1 cellular context compared by ENCODE assay signal in the genomic region with DNA sequence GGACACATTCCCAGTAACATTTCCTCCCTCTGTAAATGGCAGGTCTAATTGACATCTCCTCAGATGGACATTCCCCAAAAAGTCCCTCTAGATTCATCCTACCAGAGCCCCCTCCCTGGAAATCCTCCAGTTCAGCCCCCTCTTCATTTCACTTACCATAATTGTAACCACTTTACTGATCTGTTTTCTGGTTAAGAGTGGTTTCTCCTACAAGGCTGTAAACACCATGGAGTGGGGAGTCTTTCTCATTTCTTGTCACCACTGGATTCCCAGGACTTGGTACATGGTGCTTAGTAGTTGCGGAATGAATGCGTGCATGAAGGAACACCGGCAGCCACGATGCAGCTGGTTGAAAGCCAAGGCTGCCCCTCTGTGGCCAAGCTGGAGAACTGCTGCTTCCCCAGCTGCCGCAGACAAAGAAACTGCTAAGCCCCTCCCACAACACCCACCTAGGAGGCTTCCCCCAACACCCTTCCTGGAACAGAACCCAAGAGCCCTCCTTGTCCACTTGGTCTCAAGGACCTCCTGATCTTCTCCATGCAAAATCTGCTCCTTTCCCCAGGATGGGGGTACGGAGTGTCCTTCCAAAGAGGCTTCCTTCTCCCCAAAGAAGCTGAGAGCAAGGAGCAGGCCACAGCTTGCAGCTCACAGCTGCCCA.
TF ChIP-seq lines count a peak whose summit lies in the region.

No MANE protein-coding gene starts in this region.

TF ChIP-seq in K562, 482 proteins besides CTCF, POLR2A, EP300 and RAD21 (continued from another document and continues in another):
- TF ChIP-seq E2F8 (IDR thresholded peaks at IDR 0.05; ENCODE audit: low read depth, partially characterized antibody) = peak; percentile 43
- no peak for TF ChIP-seq KDM5B (IDR thresholded peaks at IDR 0.05; ENCODE audit: insufficient replicate concordance, low read depth, low read length)
- TF ChIP-seq TEAD4 (IDR thresholded peaks at IDR 0.05; ENCODE audit: low read length) = peak; percentile 48; the same call in 1 of the 2 replicates
- no peak for TF ChIP-seq TEAD4 (CRISPR knock-in tag; IDR thresholded peaks at IDR 0.05; ENCODE audit: borderline replicate concordance)
- no peak for TF ChIP-seq C11orf30 (IDR thresholded peaks at IDR 0.05; ENCODE audit: low read depth)
- TF ChIP-seq POLR2AphosphoS2 (IDR thresholded peaks at IDR 0.05; ENCODE audit: low read length) = no peak
- no peak for TF ChIP-seq ZBTB40 (IDR thresholded peaks at IDR 0.05)
- no peak for TF ChIP-seq ZBTB40 (CRISPR knock-in tag; IDR thresholded peaks at IDR 0.05)
- TF ChIP-seq BRD4 (IDR thresholded peaks at IDR 0.05) = no peak; the same call in 1 of the 2 replicates
- TF ChIP-seq RBM34 (IDR thresholded peaks at IDR 0.05; ENCODE audit: borderline replicate concordance, insufficient read depth, low read length) = no peak
- peak; percentile 92; the same call in 1 of the 2 replicates for TF ChIP-seq SP1 (CRISPR knock-in tag; IDR thresholded peaks at IDR 0.05)
- TF ChIP-seq NCOA4 (IDR thresholded peaks at IDR 0.05; ENCODE audit: partially characterized antibody) = no peak
- no peak for TF ChIP-seq ZNF3 (CRISPR knock-in tag; IDR thresholded peaks at IDR 0.05)
- TF ChIP-seq ZSCAN29 (IDR thresholded peaks at IDR 0.05) = no peak
- TF ChIP-seq ARID4B (CRISPR knock-in tag; IDR thresholded peaks at IDR 0.05) = no peak
- no peak for TF ChIP-seq MCM5 (IDR thresholded peaks at IDR 0.05; ENCODE audit: low read depth)
- no peak for TF ChIP-seq ARHGAP35 (IDR thresholded peaks at IDR 0.05; ENCODE audit: partially characterized antibody)
- no peak for TF ChIP-seq ZNF124 (CRISPR knock-in tag; IDR thresholded peaks at IDR 0.05)
- TF ChIP-seq POLR3A (IDR thresholded peaks at IDR 0.05; ENCODE audit: borderline replicate concordance, extremely low read depth, insufficient read depth, insufficient read length) = no peak
- no peak; the same call in 1 of the 2 replicates for TF ChIP-seq E2F3 (CRISPR knock-in tag; IDR thresholded peaks at IDR 0.05)
- peak; percentile 56; the same call in 1 of the 2 replicates for TF ChIP-seq CEBPG (CRISPR knock-in tag; IDR thresholded peaks at IDR 0.05)
- no peak; a peak in 1 of 4 replicates for TF ChIP-seq CEBPG (tag; conservative IDR thresholded peaks at IDR 0.05 in 1 of 2, IDR thresholded peaks at IDR 0.05 in 1 of 2)
- TF ChIP-seq HNRNPK (IDR thresholded peaks at IDR 0.05; ENCODE audit: low read depth, low read length, poor library complexity, severe bottlenecking) = no peak
- TF ChIP-seq ATF1 (CRISPR knock-in tag; IDR thresholded peaks at IDR 0.05) = no peak
- TF ChIP-seq ATF1 (tag; IDR thresholded peaks at IDR 0.05) = peak; percentile 68
- peak; percentile 72; the same call in 1 of the 2 replicates for TF ChIP-seq ESRRA (IDR thresholded peaks at IDR 0.05; ENCODE audit: borderline replicate concordance, low read depth)
- TF ChIP-seq ZNF212 (CRISPR knock-in tag; IDR thresholded peaks at IDR 0.05) = 0 out of 2 replicates have a peak, but pooled peaks have one; percentile 33
- peak; percentile 95 for TF ChIP-seq KAT7 (CRISPR knock-in tag; IDR thresholded peaks at IDR 0.05; ENCODE audit: borderline replicate concordance)
- TF ChIP-seq ZZZ3 (IDR thresholded peaks at IDR 0.05) = no peak
- TF ChIP-seq HOXB6 (CRISPR knock-in tag; IDR thresholded peaks at IDR 0.05; ENCODE audit: borderline replicate concordance) = no peak
- no peak for TF ChIP-seq NFIC (IDR thresholded peaks at IDR 0.05)
- TF ChIP-seq ZNF224 (CRISPR knock-in tag; IDR thresholded peaks at IDR 0.05) = no peak
- no peak for TF ChIP-seq ADNP (tag; IDR thresholded peaks at IDR 0.05)
- no peak for TF ChIP-seq ZNF184 (CRISPR knock-in tag; IDR thresholded peaks at IDR 0.05)
- TF ChIP-seq, protein P1, sequence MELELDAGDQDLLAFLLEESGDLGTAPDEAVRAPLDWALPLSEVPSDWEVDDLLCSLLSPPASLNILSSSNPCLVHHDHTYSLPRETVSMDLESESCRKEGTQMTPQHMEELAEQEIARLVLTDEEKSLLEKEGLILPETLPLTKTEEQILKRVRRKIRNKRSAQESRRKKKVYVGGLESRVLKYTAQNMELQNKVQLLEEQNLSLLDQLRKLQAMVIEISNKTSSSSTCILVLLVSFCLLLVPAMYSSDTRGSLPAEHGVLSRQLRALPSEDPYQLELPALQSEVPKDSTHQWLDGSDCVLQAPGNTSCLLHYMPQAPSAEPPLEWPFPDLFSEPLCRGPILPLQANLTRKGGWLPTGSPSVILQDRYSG (tag; conservative IDR thresholded peaks at IDR 0.05; ENCODE audit: low read depth) = no peak
- TF ChIP-seq MYNN (IDR thresholded peaks at IDR 0.05) = 0 out of 2 replicates have a peak, but pooled peaks have one; percentile 78
- no peak for TF ChIP-seq MYNN (CRISPR knock-in tag; IDR thresholded peaks at IDR 0.05)
- TF ChIP-seq GTF2E2 (tag; IDR thresholded peaks at IDR 0.05) = no peak
- TF ChIP-seq NRF1 (conservative IDR thresholded peaks at IDR 0.05 in 1 of 2, IDR thresholded peaks at IDR 0.05 in 1 of 2) = peak in 1 of 2 experiments; percentile 28; a peak in 1 of 4 replicates
- TF ChIP-seq SMARCA5 (IDR thresholded peaks at IDR 0.05) = peak; percentile 84; the same call in 1 of the 2 replicates
- 0 out of 4 replicates have a peak, but pooled peaks of 1 of the 2 experiments have one; percentile 10 for TF ChIP-seq ETV6 (IDR thresholded peaks at IDR 0.05; ENCODE audit: borderline replicate concordance in 1 of 2, low read depth in 2 of 2, low read length in 1 of 2)
- TF ChIP-seq ETV6 (CRISPR knock-in tag; IDR thresholded peaks at IDR 0.05; ENCODE audit: borderline replicate concordance) = no peak
- TF ChIP-seq ELF2 (CRISPR knock-in tag; IDR thresholded peaks at IDR 0.05) = peak; percentile 66; the same call in 1 of the 2 replicates
- TF ChIP-seq POLR2H (tag; IDR thresholded peaks at IDR 0.05; ENCODE audit: low read depth) = no peak
- TF ChIP-seq ATF3 (IDR thresholded peaks at IDR 0.05) = no peak
- no peak for TF ChIP-seq ATF3 (CRISPR knock-in tag; conservative IDR thresholded peaks at IDR 0.05)
- TF ChIP-seq LCOR (CRISPR knock-in tag; IDR thresholded peaks at IDR 0.05) = peak; percentile 94
